ENCODE assay signal across 16 cellular contexts in genomic region chr14:54840336-54840735, GRCh38.
"Had no signal": no experiment of that assay in that cellular context is flagged by ENCODE, and none has a peak within 500 bp of the region (broad histone marks: within the 10 kb centered on the region; RNA-seq: fewer than 3 reads in every experiment).

No MANE protein-coding gene starts in this region.

- ATAC-seq: natural killer cell treated with Interleukin-12 subunit alpha and Interleukin-12 subunit beta and Interleukin-15 and Interleukin-18, amount 100 ng/mL, for 72 hours had no signal

- H3K4me3 ChIP-seq: SJSA1 had no signal

- H3K27ac ChIP-seq: SJSA1, VCaP had no signal

- H3K27me3 ChIP-seq: SJSA1 had no signal

- H3K9me3 ChIP-seq: SJSA1 had no signal

- DNase-seq: activated CD4-positive, alpha-beta memory T cell treated with anti-CD3 and anti-CD28 coated beads, Interleukin-2, amount 10 ng/mL, durations not matched to agents 7 days and 5 days; activated gamma-delta T cell; activated naive CD8-positive, alpha-beta T cell treated with anti-CD3 and anti-CD28 coated beads, Interleukin-2, amount 10 ng/mL, durations not matched to agents 7 days and 5 days; activated T-cell treated with anti-CD3 and anti-CD28 coated beads, Interleukin-2, amount 50 U/mL, for 48 hours; central memory CD4-positive, alpha-beta T cell; cortex of kidney; effector CD8-positive, alpha-beta T cell; hippocampal formation; occipital lobe; stimulated activated CD4-positive, alpha-beta T cell treated with anti-CD3 and anti-CD28 coated beads, Interleukin-15, amount 100 ng/mL, for 24 hours; T-helper 9 cell; trophoblast cell had no signal

- H3K36me3 ChIP-seq: SJSA1 had no signal

- H3K27me3 Mint-ChIP-seq: activated CD4-positive, alpha-beta memory T cell treated with anti-CD3 and anti-CD28 coated beads, Interleukin-2, amount 10 ng/mL, durations not matched to agents 7 days and 5 days; activated naive CD8-positive, alpha-beta T cell treated with anti-CD3 and anti-CD28 coated beads, Interleukin-2, amount 10 ng/mL, durations not matched to agents 7 days and 5 days; memory B cell; natural killer cell treated with Interleukin-12 subunit alpha and Interleukin-12 subunit beta and Interleukin-15 and Interleukin-18, amount 100 ng/mL, for 72 hours had no signal

- H3K27ac Mint-ChIP-seq: activated CD4-positive, alpha-beta memory T cell treated with anti-CD3 and anti-CD28 coated beads, Interleukin-2, amount 10 ng/mL, durations not matched to agents 7 days and 5 days; activated naive CD8-positive, alpha-beta T cell treated with anti-CD3 and anti-CD28 coated beads, Interleukin-2, amount 10 ng/mL, durations not matched to agents 7 days and 5 days; memory B cell had no signal

- H3K4me1 ChIP-seq: SJSA1 had no signal

- H3K4me1 Mint-ChIP-seq: activated CD4-positive, alpha-beta memory T cell treated with anti-CD3 and anti-CD28 coated beads, Interleukin-2, amount 10 ng/mL, durations not matched to agents 7 days and 5 days; activated naive CD8-positive, alpha-beta T cell treated with anti-CD3 and anti-CD28 coated beads, Interleukin-2, amount 10 ng/mL, durations not matched to agents 7 days and 5 days; memory B cell had no signal

- H3K4me3 Mint-ChIP-seq: activated CD4-positive, alpha-beta memory T cell treated with anti-CD3 and anti-CD28 coated beads, Interleukin-2, amount 10 ng/mL, durations not matched to agents 7 days and 5 days; activated naive CD8-positive, alpha-beta T cell treated with anti-CD3 and anti-CD28 coated beads, Interleukin-2, amount 10 ng/mL, durations not matched to agents 7 days and 5 days; memory B cell; natural killer cell treated with Interleukin-12 subunit alpha and Interleukin-12 subunit beta and Interleukin-15 and Interleukin-18, amount 100 ng/mL, for 72 hours had no signal
